ENCODE assay signal across 16 cellular contexts in the genomic region with DNA sequence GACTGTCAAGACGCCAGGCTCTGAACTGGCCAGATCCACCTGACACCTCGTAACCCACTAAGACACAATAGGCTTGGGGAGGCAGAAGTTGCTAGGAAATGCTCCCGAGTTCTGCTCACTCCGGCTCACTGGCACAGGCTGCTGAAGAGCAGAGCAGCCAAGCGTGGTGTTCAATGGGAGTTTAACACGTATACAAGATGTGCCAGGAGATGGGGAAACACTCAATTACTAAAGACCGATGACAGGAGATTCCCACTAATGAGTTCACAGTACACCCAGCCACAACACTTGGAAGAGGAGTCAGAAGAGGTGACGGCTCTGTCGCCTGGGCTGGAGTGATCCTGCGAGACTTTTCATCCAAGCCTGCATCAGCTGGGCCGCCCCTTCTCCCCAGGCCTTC.
DNase-seq lines count a peak whose midpoint lies in the region; TF ChIP-seq lines count a peak whose summit lies in the region.
"Had no signal": no experiment of that assay in that cellular context is flagged by ENCODE, and none has a peak within 500 bp of the region (broad histone marks: within the 10 kb centered on the region; RNA-seq: fewer than 3 reads in every experiment).

No MANE protein-coding gene starts in this region.

- no peak overlapping the region for H3K27ac Mint-ChIP-seq in progenitor cell of endocrine pancreas

- H3K4me1 Mint-ChIP-seq in progenitor cell of endocrine pancreas (ENCODE audit: low read depth), result no peaks in the 10 kb centered on the region

- H3K9me3 Mint-ChIP-seq in progenitor cell of endocrine pancreas (ENCODE audit: low read depth), result no peaks in the 10 kb centered on the region

- H3K27me3 Mint-ChIP-seq in progenitor cell of endocrine pancreas, result peaks cover 31% of the 10 kb centered on the region

- H3K4me3 Mint-ChIP-seq in progenitor cell of endocrine pancreas (ENCODE audit: low read depth), result no peak overlapping the region

- DNase-seq in AG20443 (ENCODE audit: low spot score) (peak; percentile 67), HK-2 (ENCODE audit: unreplicated experiment) (peak; percentile 44), glomerular visceral epithelial cell (ENCODE audit: extremely low spot score) (peak; percentile 65), renal cortical epithelial cell (ENCODE audit: low read depth) (peak; percentile 92), germinal center (ENCODE audit: low spot score) (no peak), progenitor cell of endocrine pancreas (ENCODE audit: low spot score, unreplicated experiment) (no peak)
- DNase-seq in stimulated activated CD4-positive, alpha-beta T cell treated with anti-CD3 and anti-CD28 coated beads, Interleukin-2, amount 100 ng/mL, for 24 hours, result no peak
- DNase-seq: C1 segment of cervical spinal cord, COR-L47, DND-41, GDM1, HCEC 1CT, MV-4-11, NCI-H1694, NCI-H2107, RPMI8226 had no signal

- no peak for TF ChIP-seq CTCF in progenitor cell of endocrine pancreas (IDR thresholded peaks at IDR 0.05; ENCODE audit: unreplicated experiment)

- no peaks in the 10 kb centered on the region for H3K36me3 Mint-ChIP-seq in progenitor cell of endocrine pancreas (ENCODE audit: insufficient read depth)

Comparison
In these comparisons a context has a peak if more than half of its experiments do, and no peak if none do; other contexts are left out.
1. DNase-seq: peak in AG20443 (single experiment), HK-2 (single experiment), glomerular visceral epithelial cell (single experiment) and renal cortical epithelial cell (single experiment); none in germinal center (single experiment), progenitor cell of endocrine pancreas (single experiment) and stimulated activated CD4-positive, alpha-beta T cell treated with anti-CD3 and anti-CD28 coated beads, Interleukin-2, amount 100 ng/mL, for 24 hours (0 of 2).